Comparison of ENCODE assay signal across 11 cellular contexts in the genomic region with DNA sequence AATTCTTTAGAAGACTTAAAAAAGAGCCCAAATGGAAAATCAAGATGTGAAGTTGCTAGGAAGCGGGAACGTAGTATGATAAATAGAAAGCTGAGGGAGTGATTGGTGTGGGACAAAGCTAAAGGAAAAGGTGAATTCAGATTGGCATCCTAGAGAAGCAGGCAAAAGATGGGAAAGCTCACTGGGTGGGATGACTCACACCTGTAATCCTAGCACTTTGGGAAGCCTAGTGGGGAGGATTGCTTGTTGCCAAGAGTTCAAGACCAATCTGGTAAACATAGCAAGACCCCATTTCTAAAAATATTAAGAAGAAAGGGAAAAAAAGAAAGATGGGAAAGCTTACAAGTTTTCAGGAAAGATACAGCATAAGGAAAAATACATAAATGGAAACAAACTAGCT. TPM values are rescaled to one million over a fixed set of nuclear protein-coding genes. Genes with fewer than 3 reads are reported as not detected.
DNase-seq lines count a peak whose midpoint lies in the region; ATAC-seq and TF ChIP-seq lines count a peak whose summit lies in the region.
"Had no signal": no experiment of that assay in that cellular context is flagged by ENCODE, and none has a peak within 500 bp of the region (broad histone marks: within the 10 kb centered on the region; RNA-seq: fewer than 3 reads in every experiment).

No MANE protein-coding gene starts in this region.

- H3K4me1 ChIP-seq in HCT116 (ENCODE audit: control insufficient read depth in 1 of 2, insufficient read depth in 2 of 2, low read length in 2 of 2) (peaks cover 8 to 16% of the 10 kb centered on the region in 2 experiments; a peak in 3 of 4 replicates), mesendoderm (ENCODE audit: control insufficient read depth, low read depth, low read length) (no peaks in the 10 kb centered on the region), heart right ventricle (peaks cover 5 to 26% (median 17%) of the 10 kb centered on the region in 9 donors)

- peaks cover 6% of the 10 kb centered on the region for H3K79me1 ChIP-seq in mesendoderm (ENCODE audit: low read length)

- H3K4me1 Mint-ChIP-seq in CD4-positive, alpha-beta T cell (ENCODE audit: low read depth) = peaks cover 23% of the 10 kb centered on the region
- peaks cover 29% of the 10 kb centered on the region for H3K4me1 Mint-ChIP-seq in activated CD8-positive, alpha-beta T cell treated with anti-CD3 and anti-CD28 coated beads, Interleukin-2, amount 10 ng/mL, durations not matched to agents 7 days and 5 days (ENCODE audit: low read depth)

- H2AFZ ChIP-seq in HCT116 (ENCODE audit: low read depth, low read length, poor library complexity, severe bottlenecking) = no peak overlapping the region

- no peaks in the 10 kb centered on the region for H3K9me2 ChIP-seq in HCT116 (ENCODE audit: insufficient read depth)

- H3K36me3 Mint-ChIP-seq in CD4-positive, alpha-beta T cell (ENCODE audit: low read depth) = peaks cover 58% of the 10 kb centered on the region
- peaks cover 33% of the 10 kb centered on the region for H3K36me3 Mint-ChIP-seq in activated CD8-positive, alpha-beta T cell treated with anti-CD3 and anti-CD28 coated beads, Interleukin-2, amount 10 ng/mL, durations not matched to agents 7 days and 5 days (ENCODE audit: low read depth)

- no peaks in the 10 kb centered on the region for H3K27me3 ChIP-seq in CD4-positive, alpha-beta T cell (ENCODE audit: control insufficient read depth, insufficient read depth, low read length)
- H3K27me3 ChIP-seq in HCT116 (ENCODE audit: insufficient read depth, low read length) (no peaks in the 10 kb centered on the region), mesendoderm (ENCODE audit: insufficient read depth, low read length, poor library complexity) (no peaks in the 10 kb centered on the region), heart right ventricle (no peaks in the 10 kb centered on the region)

- H4K8ac ChIP-seq in mesendoderm (ENCODE audit: low read depth, low read length) = no peak overlapping the region

- no peak overlapping the region for H3K27ac ChIP-seq in CD4-positive, alpha-beta T cell (ENCODE audit: low read depth, low read length)
- H3K27ac ChIP-seq in HCT116 (ENCODE audit: low read depth, low read length) (no peak overlapping the region), mesendoderm (ENCODE audit: low read depth, low read length) (no peak overlapping the region), coronary artery (no peak overlapping the region), heart right ventricle (no peak overlapping the region)

- ATAC-seq in CD4-positive, alpha-beta T cell (ENCODE audit: poor library complexity) = no peak
- ATAC-seq in HCT116 = no peak
- ATAC-seq in activated CD8-positive, alpha-beta T cell treated with anti-CD3 and anti-CD28 coated beads, Interleukin-2, amount 10 ng/mL, durations not matched to agents 7 days and 5 days = no peak
- ATAC-seq in heart right ventricle = no peak
- no peak for ATAC-seq in HG03520 (IDR thresholded peaks at IDR 0.05; ENCODE audit: unreplicated experiment)
- ATAC-seq: effector memory CD8-positive, alpha-beta T cell had no signal

- peaks cover 65% of the 10 kb centered on the region for H3K79me2 ChIP-seq in HCT116 (ENCODE audit: insufficient read depth, low read length)
- peaks cover 16% of the 10 kb centered on the region for H3K79me2 ChIP-seq in mesendoderm (ENCODE audit: control insufficient read depth, insufficient read depth, low read length)

- H3K36me3 ChIP-seq in HCT116 (ENCODE audit: control insufficient read depth in 1 of 2, insufficient read depth in 2 of 2, low read length in 2 of 2) = peaks cover 9 to 23% of the 10 kb centered on the region in 2 experiments; a peak in 3 of 4 replicates
- peaks cover 2% of the 10 kb centered on the region for H3K36me3 ChIP-seq in mesendoderm (ENCODE audit: control insufficient read depth, insufficient read depth, low read length)
- peaks cover 0 to 58% (median 12%) of the 10 kb centered on the region in 9 donors for H3K36me3 ChIP-seq in heart right ventricle

- no peaks in the 10 kb centered on the region for H4K20me1 ChIP-seq in HCT116 (ENCODE audit: insufficient read depth)

- H3K4me2 ChIP-seq in HCT116 (ENCODE audit: low read length) = peak overlapping the region; percentile 74; the same call in 1 of the 2 replicates
- H3K4me2 ChIP-seq in mesendoderm (ENCODE audit: low read length) = no peak overlapping the region

- POLR2A ChIA-PET in CD4-positive, alpha-beta T cell (lab: Charles Lee) = interaction anchor here (1.4 kb wide), 1 partner anchor 26 kb away, joined by 3 read pairs; a partner anchor contains a TSS
- POLR2A ChIA-PET in HCT116 (lab: Charles Lee) = interaction anchor here (1.2 kb wide), 1 partner anchor 14 kb away, joined by 4 read pairs; no protein-coding TSS in a partner anchor
- POLR2A ChIA-PET in activated CD8-positive, alpha-beta T cell treated with anti-CD3 and anti-CD28 coated beads, Interleukin-2, amount 10 ng/mL, durations not matched to agents 7 days and 5 days (lab: Charles Lee) = interaction anchor here (1.0 to 1.4 kb wide), 3 partner anchors 8 to 62 kb away, joined by 3 to 4 read pairs (median 3); no protein-coding TSS in a partner anchor

- H3K56ac ChIP-seq in mesendoderm (ENCODE audit: low read length) = no peak overlapping the region

- no peaks in the 10 kb centered on the region for H3K9me3 ChIP-seq in CD4-positive, alpha-beta T cell (ENCODE audit: control insufficient read depth, low read length)
- H3K9me3 ChIP-seq in HCT116 (ENCODE audit: control insufficient read depth in 1 of 2, insufficient read depth in 1 of 2, low read depth in 1 of 2, low read length in 2 of 2) (no peaks in the 10 kb centered on the region), heart right ventricle (no peaks in the 10 kb centered on the region)

- no peak overlapping the region for H2BK5ac ChIP-seq in mesendoderm (ENCODE audit: low read length)

- CTCF ChIA-PET in CD4-positive, alpha-beta T cell (lab: Charles Lee) = interaction anchor here (0.8 to 0.9 kb wide), 2 partner anchors 14 to 40 kb away, joined by 3 read pairs; no protein-coding TSS in a partner anchor
- CTCF ChIA-PET in HCT116 (lab: Charles Lee) = no interaction called here
- CTCF ChIA-PET in activated CD8-positive, alpha-beta T cell treated with anti-CD3 and anti-CD28 coated beads, Interleukin-2, amount 10 ng/mL, durations not matched to agents 7 days and 5 days (lab: Charles Lee) = interaction anchor here (1.3 kb wide), 1 partner anchor 39 kb away, joined by 7 read pairs; no protein-coding TSS in a partner anchor

- 100% methylated on average over 2 of the region's 2 CpGs for WGBS in mesendoderm (ENCODE audit: extremely low coverage, insufficient coverage, low lambda C conversion rate)
- WGBS in heart right ventricle, 2 donors = 90 to 93% methylated on average over 2 of the region's 2 CpGs

- H2BK15ac ChIP-seq in mesendoderm (replicated peaks; ENCODE audit: low read depth) = no peak overlapping the region

- no peak overlapping the region for H3K23ac ChIP-seq in mesendoderm (ENCODE audit: low read length)

- TF ChIP-seq POLR2A in HCT116 (IDR thresholded peaks at IDR 0.05; ENCODE audit: borderline replicate concordance, extremely low read depth, insufficient read depth, insufficient read length) = no peak

- H3K27ac Mint-ChIP-seq in CD4-positive, alpha-beta T cell = peak overlapping the region; percentile 26
- no peak overlapping the region for H3K27ac Mint-ChIP-seq in activated CD8-positive, alpha-beta T cell treated with anti-CD3 and anti-CD28 coated beads, Interleukin-2, amount 10 ng/mL, durations not matched to agents 7 days and 5 days
- H3K27ac Mint-ChIP-seq: T-helper 1 cell treated with Interleukin-12 subunit alpha and Interleukin-12 subunit beta and Interleukin-4 antibody, amounts not matched to agents 30 μg/mL and 1 μg/mL, for 36 hours had no signal

- H3K4me3 ChIP-seq in HCT116 (replicated peaks in 1 of 2; ENCODE audit: low read depth in 1 of 2, low read length in 2 of 2) (no peak overlapping the region), mesendoderm (ENCODE audit: low read length) (no peak overlapping the region), coronary artery (no peak overlapping the region), heart right ventricle (no peak overlapping the region)

- H3K9ac ChIP-seq in HCT116 (ENCODE audit: low read length) (no peak overlapping the region), mesendoderm (ENCODE audit: low read length) (no peak overlapping the region)

- DNase-seq in CD4-positive, alpha-beta T cell = no peak
- DNase-seq in HCT116 (ENCODE audit: low read depth, low spot score) (no peak), mesendoderm (peak; percentile 58), coronary artery (ENCODE audit: low spot score) (no peak), MV-4-11 (lab: John Stamatoyannopoulos, UW) (no peak), heart right ventricle (no peak)
- DNase-seq in activated CD8-positive, alpha-beta T cell treated with anti-CD3 and anti-CD28 coated beads, Interleukin-2, amount 10 ng/mL, durations not matched to agents 7 days and 5 days = no peak
- DNase-seq: activated CD8-positive, alpha-beta memory T cell treated with anti-CD3 and anti-CD28 coated beads for 24 hours; effector memory CD8-positive, alpha-beta T cell had no signal

- H2AK5ac ChIP-seq in mesendoderm (ENCODE audit: low read length) = no peak overlapping the region

- no peak overlapping the region for H3K18ac ChIP-seq in mesendoderm (ENCODE audit: low read length)

- TSS peak; percentile 28 for BruUV-seq in HCT116 (replicated peaks; lab: Mats Ljungman, UMichigan)

- intact Hi-C loops in CD4-positive, alpha-beta T cell (cut with DNase I, micrococcal nuclease) = no loop called here
- intact Hi-C loops in HCT116 (cut with micrococcal nuclease) (no loop called here), heart right ventricle (cut with DNase I) (no loop called here)

- H4K5ac ChIP-seq in mesendoderm (ENCODE audit: low read length) = no peak overlapping the region

- H3K9me3 Mint-ChIP-seq in CD4-positive, alpha-beta T cell = no peaks in the 10 kb centered on the region
- H3K9me3 Mint-ChIP-seq in activated CD8-positive, alpha-beta T cell treated with anti-CD3 and anti-CD28 coated beads, Interleukin-2, amount 10 ng/mL, durations not matched to agents 7 days and 5 days (ENCODE audit: insufficient read depth) = no peaks in the 10 kb centered on the region
- H3K9me3 Mint-ChIP-seq: effector memory CD8-positive, alpha-beta T cell; T-helper 1 cell treated with Interleukin-12 subunit alpha and Interleukin-12 subunit beta and Interleukin-4 antibody, amounts not matched to agents 30 μg/mL and 1 μg/mL, for 36 hours had no signal

- no peak overlapping the region for H2BK120ac ChIP-seq in mesendoderm (ENCODE audit: low read depth, low read length)

- no peak for TF ChIP-seq RAD21 in HCT116 (IDR thresholded peaks at IDR 0.05; ENCODE audit: low read depth)

- RAD21 ChIA-PET in HCT116 (lab: Charles Lee; ENCODE audit: low non-redundant PET in 1 of 2, low total read pairs in 2 of 2, uncharacterized antibody in 2 of 2, unreplicated experiment in 2 of 2) = no interaction called here

- H3K27me3 Mint-ChIP-seq in CD4-positive, alpha-beta T cell = no peaks in the 10 kb centered on the region
- H3K27me3 Mint-ChIP-seq in activated CD8-positive, alpha-beta T cell treated with anti-CD3 and anti-CD28 coated beads, Interleukin-2, amount 10 ng/mL, durations not matched to agents 7 days and 5 days (ENCODE audit: low read depth) = no peaks in the 10 kb centered on the region
- H3K27me3 Mint-ChIP-seq: effector memory CD8-positive, alpha-beta T cell had no signal

- TF ChIP-seq CTCF in CD4-positive, alpha-beta T cell (IDR thresholded peaks at IDR 0.05) = no peak
- TF ChIP-seq CTCF in HCT116 (IDR thresholded peaks at IDR 0.05 in 2 of 3, conservative IDR thresholded peaks at IDR 0.05 in 1 of 3; ENCODE audit: borderline replicate concordance in 1 of 3, insufficient read depth in 1 of 3, low read depth in 2 of 3, low read length in 2 of 3) (no peak), coronary artery (IDR thresholded peaks at IDR 0.05) (no peak), heart right ventricle (IDR thresholded peaks at IDR 0.05) (no peak)

- no peak overlapping the region for H3K4ac ChIP-seq in mesendoderm (ENCODE audit: low read depth, low read length)

- peak overlapping the region; percentile 9 for H3K4me3 Mint-ChIP-seq in CD4-positive, alpha-beta T cell
- peak overlapping the region; percentile 50 for H3K4me3 Mint-ChIP-seq in activated CD8-positive, alpha-beta T cell treated with anti-CD3 and anti-CD28 coated beads, Interleukin-2, amount 10 ng/mL, durations not matched to agents 7 days and 5 days

RNA-seq across cellular contexts. Expression of a gene that starts 1.8 kb away (rescaled TPM):
- total RNA-seq in CD4-positive, alpha-beta T cell = 10 to 100 TPM; 48.5 to 52.0 TPM
- 96.9 TPM for total RNA-seq in HCT116 (2021; ENCODE audit: unreplicated experiment)
- 84.8 and 106 TPM in 2 replicates for polyA plus RNA-seq in HCT116 (2012)
- 10 to 100 TPM; 69.9 to 71.2 TPM for total RNA-seq in activated CD8-positive, alpha-beta T cell treated with anti-CD3 and anti-CD28 coated beads, Interleukin-2, amount 10 ng/mL, durations not matched to agents 7 days and 5 days
- polyA plus RNA-seq in mesendoderm (2013, experiment 1 of 2) = 133 TPM
- 132 TPM for polyA plus RNA-seq in mesendoderm (2013, experiment 2 of 2)
- 10 to 100 TPM; 68.4 to 80.0 (median 73.6) TPM for total RNA-seq in heart right ventricle
- polyA plus RNA-seq in heart right ventricle = 100 to 1,000 TPM in 1 of 2 donors, 10 to 100 TPM in 1; 89.2 to 195 TPM

RNA-seq across cellular contexts. Expression of a gene that starts 13.1 kb away (rescaled TPM):
- 1 to 10 TPM; 4.0 to 4.5 TPM for total RNA-seq in CD4-positive, alpha-beta T cell
- total RNA-seq in HCT116 (2021; ENCODE audit: unreplicated experiment) = 0.22 TPM
- polyA plus RNA-seq in HCT116 (2012) = 0.30 and 0.31 TPM in 2 replicates
- total RNA-seq in activated CD8-positive, alpha-beta T cell treated with anti-CD3 and anti-CD28 coated beads, Interleukin-2, amount 10 ng/mL, durations not matched to agents 7 days and 5 days = 1 to 10 TPM; 2.0 to 2.3 TPM
- polyA plus RNA-seq in mesendoderm (2013, experiment 1 of 2) = 2.5 TPM
- polyA plus RNA-seq in mesendoderm (2013, experiment 2 of 2) = 2.0 TPM
- 10 to 100 TPM in 6 of 10 donors, 1 to 10 TPM in 4; 3.4 to 22.6 (median 15.5) TPM for total RNA-seq in heart right ventricle
- 10 to 100 TPM in 1 of 2 donors, 1 to 10 TPM in 1; 4.9 to 18.7 TPM for polyA plus RNA-seq in heart right ventricle

RNA-seq across cellular contexts. Expression of a gene that starts 22.9 kb away (rescaled TPM):
- total RNA-seq in CD4-positive, alpha-beta T cell = 1 to 10 TPM; 4.1 to 4.4 TPM
- total RNA-seq in HCT116 (2021; ENCODE audit: unreplicated experiment) (1.5 TPM), heart right ventricle (10 to 100 TPM in 6 of 10 donors, 1 to 10 TPM in 4; 5.7 to 19.5 (median 11.8) TPM)
- polyA plus RNA-seq in HCT116 (2012) = 1.4 and 2.1 TPM in 2 replicates
- total RNA-seq in activated CD8-positive, alpha-beta T cell treated with anti-CD3 and anti-CD28 coated beads, Interleukin-2, amount 10 ng/mL, durations not matched to agents 7 days and 5 days = 1 to 10 TPM; 2.5 to 4.0 TPM
- polyA plus RNA-seq in mesendoderm (2013, experiment 1 of 2) = 13.3 TPM
- polyA plus RNA-seq in mesendoderm (2013, experiment 2 of 2) = 12.9 TPM
- polyA plus RNA-seq in heart right ventricle = 10 to 100 TPM; 29.1 to 34.3 TPM

RNA-seq across cellular contexts. Expression of a gene that starts 25.9 kb away (rescaled TPM):
- total RNA-seq in CD4-positive, alpha-beta T cell = 100 to 1,000 TPM; 136 to 153 TPM
- 59.9 TPM for total RNA-seq in HCT116 (2021; ENCODE audit: unreplicated experiment)
- polyA plus RNA-seq in HCT116 (2012) = 32.0 and 39.6 TPM in 2 replicates
- total RNA-seq in activated CD8-positive, alpha-beta T cell treated with anti-CD3 and anti-CD28 coated beads, Interleukin-2, amount 10 ng/mL, durations not matched to agents 7 days and 5 days = 10 to 100 TPM; 77.7 to 79.7 TPM
- polyA plus RNA-seq in mesendoderm (2013, experiment 1 of 2) = 45.2 TPM
- 44.2 TPM for polyA plus RNA-seq in mesendoderm (2013, experiment 2 of 2)
- total RNA-seq in heart right ventricle = 10 to 100 TPM; 17.8 to 25.5 (median 20.1) TPM
- 10 to 100 TPM; 19.6 to 43.6 TPM for polyA plus RNA-seq in heart right ventricle

RNA-seq across cellular contexts. Expression of a gene that starts 26.7 kb away (rescaled TPM):
- 100 to 1,000 TPM; 115 to 122 TPM for total RNA-seq in CD4-positive, alpha-beta T cell
- total RNA-seq in HCT116 (2021; ENCODE audit: unreplicated experiment) (109 TPM), heart right ventricle (10 to 100 TPM; 56.6 to 86.9 (median 65.7) TPM)
- 90.6 and 98.7 TPM in 2 replicates for polyA plus RNA-seq in HCT116 (2012)
- total RNA-seq in activated CD8-positive, alpha-beta T cell treated with anti-CD3 and anti-CD28 coated beads, Interleukin-2, amount 10 ng/mL, durations not matched to agents 7 days and 5 days = 100 to 1,000 TPM; 128 to 132 TPM
- 55.8 TPM for polyA plus RNA-seq in mesendoderm (2013, experiment 1 of 2)
- polyA plus RNA-seq in mesendoderm (2013, experiment 2 of 2) = 54.2 TPM
- polyA plus RNA-seq in heart right ventricle = 10 to 100 TPM; 52.9 to 74.4 TPM
